Comparison of ENCODE assay signal across 20 cellular contexts in genomic region chr15:60090747-60091146, GRCh38.
DNase-seq lines count a peak whose midpoint lies in the region; ATAC-seq, FAIRE-seq and TF ChIP-seq lines count a peak whose summit lies in the region.
"Had no signal": no experiment of that assay in that cellular context is flagged by ENCODE, and none has a peak within 500 bp of the region (broad histone marks: within the 10 kb centered on the region; RNA-seq: fewer than 3 reads in every experiment).

No MANE protein-coding gene starts in this region.

- H2AFZ ChIP-seq in PC-9: peak overlapping the region; percentile 35; the same call in 1 of the 2 replicates
- peak overlapping the region; percentile 41; the same call in 1 of the 2 replicates for H2AFZ ChIP-seq in H1 (ENCODE audit: low read length)

- CTCF ChIA-PET in PC-9 (lab: Charles Lee): interaction anchor here (0.7 kb wide), 1 partner anchor 89 kb away, joined by 3 read pairs; no protein-coding TSS in a partner anchor
- CTCF ChIA-PET in H1 (lab: Charles Lee; ENCODE audit: partially characterized antibody): interaction anchor here (0.6 to 3.4 kb wide), 7 partner anchors 11 to 400 kb away, joined by 3 to 17 read pairs (median 4); no protein-coding TSS in a partner anchor

- H3K4me3 Mint-ChIP-seq in nephron progenitor cell: no peak overlapping the region
- H3K4me3 Mint-ChIP-seq: activated CD8-positive, alpha-beta T cell treated with anti-CD3 and anti-CD28 coated beads, Interleukin-2, amount 10 ng/mL, durations not matched to agents 7 days and 5 days; activated T-cell treated with anti-CD3 and anti-CD28 coated beads, Interleukin-2, amount 50 U/mL, for 24 hours; CD4-positive, CD25-positive, alpha-beta regulatory T cell; immature natural killer cell; stimulated activated naive CD8-positive, alpha-beta T cell treated with anti-CD3 and anti-CD28 coated beads, Interleukin-15, amount 100 ng/mL, for 72 hours had no signal

- BruUV-seq in PC-9 (replicated peaks; lab: Mats Ljungman, UMichigan): no TSS peak

- H3K9me3 ChIP-seq in PC-9 (ENCODE audit: insufficient read depth, low read depth) (no peaks in the 10 kb centered on the region), H1 (ENCODE audit: insufficient read depth in 2 of 2, low read depth in 1 of 2, low read length in 1 of 2) (no peaks in the 10 kb centered on the region), upper lobe of right lung (no peaks in the 10 kb centered on the region)

- no peak for TF ChIP-seq RAD21 in H1 (IDR thresholded peaks at IDR 0.05 in 1 of 2, conservative IDR thresholded peaks at IDR 0.05 in 1 of 2; ENCODE audit: low read depth in 2 of 2, low read length in 2 of 2)

- no peak overlapping the region for H2BK20ac ChIP-seq in H1 (ENCODE audit: low read length)

- peaks cover 16% of the 10 kb centered on the region for H3K9me3 Mint-ChIP-seq in nephron progenitor cell
- H3K9me3 Mint-ChIP-seq: activated T-cell treated with anti-CD3 and anti-CD28 coated beads, Interleukin-2, amount 50 U/mL, for 24 hours; CD4-positive, CD25-positive, alpha-beta regulatory T cell; stimulated activated naive CD8-positive, alpha-beta T cell treated with anti-CD3 and anti-CD28 coated beads, Interleukin-15, amount 100 ng/mL, for 72 hours had no signal

- FAIRE-seq in H1 (lab: Jason Lieb, UNC) (no peak), GM19239 (lab: Jason Lieb, UNC) (no peak)
- FAIRE-seq: GM18507 had no signal

- peaks cover 7% of the 10 kb centered on the region; the same call in 1 of the 2 replicates for H3K9me2 ChIP-seq in PC-9 (ENCODE audit: insufficient read depth)

- no peaks in the 10 kb centered on the region for H3K27me3 ChIP-seq in PC-9 (ENCODE audit: insufficient read depth, low read depth)
- H3K27me3 ChIP-seq in H1 (replicated peaks in 1 of 4; ENCODE audit: control insufficient read depth in 3 of 4, extremely low read depth in 1 of 4, insufficient read depth in 3 of 4, low read length in 3 of 4): no peaks in the 10 kb centered on the region; a peak in 1 of 7 replicates
- H3K27me3 ChIP-seq in upper lobe of right lung: no peaks in the 10 kb centered on the region

- no peak overlapping the region for H2BK5ac ChIP-seq in H1 (ENCODE audit: low read depth, low read length)

- H3K23me2 ChIP-seq in H1 (ENCODE audit: low read depth, low read length): no peaks in the 10 kb centered on the region; the same call in 1 of the 2 replicates

- no peak for TF ChIP-seq POLR2A in H1 (IDR thresholded peaks at IDR 0.05; ENCODE audit: control extremely low read depth in 1 of 2, low read depth in 2 of 2, low read length in 2 of 2)

- peak overlapping the region; percentile 47 for H3K27ac Mint-ChIP-seq in nephron progenitor cell
- H3K27ac Mint-ChIP-seq: activated CD8-positive, alpha-beta T cell treated with anti-CD3 and anti-CD28 coated beads, Interleukin-2, amount 10 ng/mL, durations not matched to agents 7 days and 5 days; activated T-cell treated with anti-CD3 and anti-CD28 coated beads, Interleukin-2, amount 50 U/mL, for 24 hours; CD4-positive, CD25-positive, alpha-beta regulatory T cell; immature natural killer cell; stimulated activated naive CD8-positive, alpha-beta T cell treated with anti-CD3 and anti-CD28 coated beads, Interleukin-15, amount 100 ng/mL, for 72 hours had no signal

- no peaks in the 10 kb centered on the region for H4K20me1 ChIP-seq in PC-9 (ENCODE audit: insufficient read depth)
- no peaks in the 10 kb centered on the region for H4K20me1 ChIP-seq in H1 (replicated peaks in 1 of 2; ENCODE audit: control insufficient read depth in 1 of 2, insufficient read depth in 2 of 2, low read length in 2 of 2)

- H3K79me1 ChIP-seq in H1 (ENCODE audit: low read depth, low read length): no peaks in the 10 kb centered on the region

- H3F3A ChIP-seq in PC-9 (ENCODE audit: insufficient read depth, low read depth): peaks cover 31% of the 10 kb centered on the region

- DNase-seq in PC-9 (no peak), H1 (ENCODE audit: low read depth in 1 of 2, low spot score in 2 of 2) (no peak), nephron progenitor cell (no peak), upper lobe of right lung (no peak), glomerular visceral epithelial cell (ENCODE audit: extremely low spot score) (no peak), GM19239 (ENCODE audit: insufficient read length, low spot score) (no peak)
- DNase-seq: activated CD8-positive, alpha-beta T cell treated with anti-CD3 and anti-CD28 coated beads, Interleukin-2, amount 10 ng/mL, durations not matched to agents 7 days and 5 days; activated naive CD4-positive, alpha-beta T cell; activated T-cell treated with anti-CD3 and anti-CD28 coated beads, Interleukin-2, amount 50 U/mL, for 24 hours; CD4-positive, CD25-positive, alpha-beta regulatory T cell; immature natural killer cell; Karpas-422; left ventricle myocardium superior; NCI-H1694 treated with DMSO at 0.1 percent for 48 hours; NCI-H2227 treated with DMSO at 0.1 percent for 48 hours; NCI-H748 treated with DMSO at 0.1 percent for 48 hours; SHP77 treated with DMSO at 0.1 percent for 48 hours; stimulated activated naive CD8-positive, alpha-beta T cell treated with anti-CD3 and anti-CD28 coated beads, Interleukin-15, amount 100 ng/mL, for 72 hours had no signal

- H3K14ac ChIP-seq in H1 (ENCODE audit: insufficient read length): no peak overlapping the region

- H4K8ac ChIP-seq in H1 (ENCODE audit: extremely low read depth, insufficient read depth, low read length): no peak overlapping the region

- H4K91ac ChIP-seq in H1 (replicated peaks; ENCODE audit: insufficient read length, low read length): no peak overlapping the region

- H3K4me2 ChIP-seq in PC-9 (peak overlapping the region; percentile 55), H1 (ENCODE audit: insufficient read depth in 1 of 2, low read depth in 2 of 2, low read length in 2 of 2) (no peak overlapping the region)

- H3K27ac ChIP-seq in PC-9: peak overlapping the region; percentile 96
- H3K27ac ChIP-seq in H1 (ENCODE audit: low read depth, low read length): no peak overlapping the region
- peak overlapping the region; percentile 38 for H3K27ac ChIP-seq in upper lobe of right lung

- no peak overlapping the region for H4K5ac ChIP-seq in H1 (ENCODE audit: insufficient read length, low read depth, low read length)

- H2BK12ac ChIP-seq in H1 (ENCODE audit: low read depth, low read length): peak overlapping the region; percentile 93; the same call in 1 of the 2 replicates

- H2BK120ac ChIP-seq in H1 (replicated peaks; ENCODE audit: low read depth, low read length): no peak overlapping the region

- no peak overlapping the region for H3K56ac ChIP-seq in H1 (replicated peaks; ENCODE audit: insufficient read length, low read depth, low read length)

- no peak overlapping the region for H3K23ac ChIP-seq in H1 (ENCODE audit: insufficient read length)

- no peak overlapping the region for H3K4ac ChIP-seq in H1 (replicated peaks; ENCODE audit: insufficient read length, low read depth, low read length)

- H3K36me3 ChIP-seq in PC-9 (ENCODE audit: low read depth): no peaks in the 10 kb centered on the region
- H3K36me3 ChIP-seq in H1 (ENCODE audit: control insufficient read depth in 2 of 4, insufficient read depth in 4 of 4, low read length in 3 of 4): no peaks in the 10 kb centered on the region
- H3K36me3 ChIP-seq in upper lobe of right lung: no peaks in the 10 kb centered on the region

- H2AK5ac ChIP-seq in H1 (ENCODE audit: low read depth, low read length): no peak overlapping the region

- intact Hi-C loops in PC-9 (cut with micrococcal nuclease; ENCODE audit: unreplicated experiment): loop anchor here (1.0 kb wide), 5 partner anchors 37 to 401 kb away; partner anchors contain the start of gene BNIP2
- intact Hi-C loops in upper lobe of right lung (cut with DNase I): no loop called here

- H3K36me3 Mint-ChIP-seq in nephron progenitor cell (ENCODE audit: low read depth): peaks cover 11% of the 10 kb centered on the region
- H3K36me3 Mint-ChIP-seq: CD4-positive, CD25-positive, alpha-beta regulatory T cell; immature natural killer cell had no signal

- WGBS in H1 (ENCODE audit: extremely low coverage in 1 of 2, insufficient coverage in 1 of 2, insufficient read length in 1 of 2, insufficient replicate concordance in 2 of 2, low coverage in 1 of 2, low lambda C conversion rate in 2 of 2, missing lambda C conversion rate in 1 of 2), 2 experiments: 85% methylated on average over 3 of the region's 3 CpGs; no CpG with 5 or more reads in 1 of the 2 experiments

- H3K79me2 ChIP-seq in PC-9 (ENCODE audit: low read depth): no peaks in the 10 kb centered on the region
- H3K79me2 ChIP-seq in H1 (ENCODE audit: control insufficient read depth in 1 of 2, insufficient read depth in 2 of 2, low read length in 2 of 2): no peaks in the 10 kb centered on the region

- TF ChIP-seq EP300 in H1 (IDR thresholded peaks at IDR 0.05; ENCODE audit: borderline replicate concordance in 1 of 2, low read depth in 2 of 2, low read length in 2 of 2): no peak

- H3K18ac ChIP-seq in H1 (ENCODE audit: extremely low read depth, low read length): no peak overlapping the region

- no peak for ATAC-seq in upper lobe of right lung
- ATAC-seq in GM18873 (IDR thresholded peaks at IDR 0.05; ENCODE audit: low FRiP score, unreplicated experiment): no peak
- ATAC-seq: activated CD8-positive, alpha-beta T cell treated with anti-CD3 and anti-CD28 coated beads, Interleukin-2, amount 10 ng/mL, durations not matched to agents 7 days and 5 days; left ventricle myocardium superior; stimulated activated naive CD8-positive, alpha-beta T cell treated with anti-CD3 and anti-CD28 coated beads, Interleukin-15, amount 100 ng/mL, for 72 hours had no signal

- H3K4me1 ChIP-seq in PC-9 (replicated peaks; ENCODE audit: insufficient read depth) (peaks cover 69% of the 10 kb centered on the region), H1 (replicated peaks in 1 of 4; ENCODE audit: control insufficient read depth in 3 of 4, insufficient read depth in 4 of 4, low read length in 3 of 4) (peaks cover 0 to 6% (median 0%) of the 10 kb centered on the region in 4 experiments; a peak in 1 of 7 replicates), upper lobe of right lung (peaks cover 5% of the 10 kb centered on the region)

- no peak overlapping the region for H3K9ac ChIP-seq in H1 (replicated peaks in 1 of 4; ENCODE audit: extremely low read depth in 1 of 4, low read depth in 3 of 4, low read length in 3 of 4)

- 0 out of 2 replicates have a peak overlapping the region, but pooled peaks have one; percentile 33 for H2BK15ac ChIP-seq in H1 (ENCODE audit: low read length)

- POLR2A ChIA-PET in PC-9 (lab: Charles Lee; ENCODE audit: unreplicated experiment) (interaction anchor here (0.6 kb wide), 3 partner anchors 64 to 270 kb away, joined by 5 to 6 read pairs (median 5); no protein-coding TSS in a partner anchor), H1 (lab: Charles Lee; ENCODE audit: partially characterized antibody) (interaction anchor here (1.0 kb wide), 1 partner anchor 11 kb away, joined by 3 read pairs; no protein-coding TSS in a partner anchor)

- peaks cover 26% of the 10 kb centered on the region for H3K27me3 Mint-ChIP-seq in nephron progenitor cell (ENCODE audit: low read depth, poor library complexity)

- H3K4me3 ChIP-seq in PC-9 (no peak overlapping the region), H1 (ENCODE audit: extremely low read depth in 1 of 4, insufficient read depth in 2 of 4, low read depth in 3 of 4, low read length in 4 of 4) (no peak overlapping the region), upper lobe of right lung (no peak overlapping the region)

- TF ChIP-seq CTCF in PC-9 (conservative IDR thresholded peaks at IDR 0.05) (no peak), H1 (IDR thresholded peaks at IDR 0.05; ENCODE audit: control extremely low read depth in 1 of 3, insufficient read depth in 1 of 3, low read depth in 1 of 3, low read length in 3 of 3) (no peak), nephron progenitor cell (IDR thresholded peaks at IDR 0.05) (no peak), upper lobe of right lung (IDR thresholded peaks at IDR 0.05) (no peak)

- peaks cover 52% of the 10 kb centered on the region for H3K4me1 Mint-ChIP-seq in nephron progenitor cell
- H3K4me1 Mint-ChIP-seq: immature natural killer cell had no signal
